Comparison of ENCODE assay signal across 8 cellular contexts in the genomic region with DNA sequence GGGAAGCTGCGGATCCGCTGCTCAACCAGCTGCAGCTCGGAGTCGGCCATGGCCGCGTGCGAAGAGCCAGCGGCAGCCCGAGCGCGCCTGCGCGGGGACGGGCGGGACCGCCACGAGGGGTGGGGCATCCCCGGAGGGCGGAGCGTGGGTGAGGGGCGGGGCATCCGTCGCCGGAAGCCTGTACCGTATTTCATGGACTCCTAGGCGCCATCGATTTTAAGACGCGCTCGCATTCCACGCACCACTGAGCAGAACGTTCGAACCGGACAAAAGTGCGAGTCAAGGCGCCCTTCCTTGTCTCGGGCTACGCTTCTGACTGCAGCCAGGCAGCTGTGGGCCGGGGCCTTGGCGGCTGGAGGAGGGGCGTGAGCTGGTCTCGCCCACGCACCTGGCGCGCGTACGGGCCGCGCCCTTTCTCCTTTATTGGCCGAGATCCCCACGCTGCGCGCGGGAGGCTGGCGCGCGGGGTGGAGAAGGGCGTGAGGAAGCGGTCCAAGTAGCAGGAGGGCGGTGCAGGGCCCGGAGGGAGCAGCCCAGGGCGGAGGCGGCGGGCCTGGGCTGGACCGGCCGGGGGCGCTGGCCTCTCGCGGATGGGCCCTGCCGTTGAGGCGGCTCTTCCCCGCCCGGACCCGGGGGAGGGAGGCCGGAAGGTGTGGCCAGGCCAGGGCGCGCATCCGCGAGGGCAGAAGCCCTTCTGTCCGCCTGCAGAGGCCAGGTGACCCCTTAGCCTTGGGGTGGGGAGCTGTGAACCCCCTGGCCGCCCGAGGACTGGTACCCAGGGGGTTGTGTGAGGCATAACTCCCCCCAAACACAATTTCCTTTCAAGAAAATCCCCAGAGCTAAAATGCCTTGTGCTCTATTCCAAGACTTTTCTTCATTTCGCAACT. TPM values are rescaled to one million over a fixed set of nuclear protein-coding genes. Genes with fewer than 3 reads are reported as not detected.
A peak's percentile ranks its signal among the peaks of the same experiment; 100 is the strongest.
DNase-seq lines count a peak whose midpoint lies in the region; ATAC-seq and TF ChIP-seq lines count a peak whose summit lies in the region.

Gene APRT (minus strand): TSS at position 79 of the 887 bp plus-strand sequence. CDS start 29 bp downstream, at position 50.

- H3K36me3 Mint-ChIP-seq in CD14-positive monocyte: peaks cover 19 to 30% of the 10 kb centered on the region in 2 donors

- peaks cover 3 to 24% (median 13%) of the 10 kb centered on the region in 4 donors for H3K4me1 ChIP-seq in liver (ENCODE audit: control insufficient read depth in 4 of 4, insufficient read depth in 4 of 4, low read length in 3 of 4)

- peaks cover 28% of the 10 kb centered on the region for H3K4me1 Mint-ChIP-seq in CD14-positive monocyte

- H3K27me3 Mint-ChIP-seq in CD14-positive monocyte (ENCODE audit: low read depth in 3 of 3): peaks cover 0 to 2% (median 0%) of the 10 kb centered on the region in 3 donors

- peak within 1 kb of the TSS in 1 of 2 donors; percentile 73 for H3K9ac ChIP-seq in liver (ENCODE audit: low read depth in 1 of 2, low read length in 2 of 2)

- peaks cover 0 to 8% (median 3%) of the 10 kb centered on the region in 4 donors for H3K36me3 ChIP-seq in liver (ENCODE audit: control insufficient read depth in 4 of 4, insufficient read depth in 3 of 4, low read depth in 1 of 4, low read length in 3 of 4)

- peak within 1 kb of the TSS; percentile 72 to 84 (median 83) for H3K4me3 ChIP-seq in liver (ENCODE audit: low read depth in 1 of 3, low read length in 3 of 3)

- TF ChIP-seq CTCF in CD14-positive monocyte (IDR thresholded peaks at IDR 0.05) (peak; percentile 38), liver (IDR thresholded peaks at IDR 0.05; ENCODE audit: low read depth, low read length, missing input control) (peak; percentile 24)

- peak within 1 kb of the TSS; percentile 73 to 74 for H3K27ac ChIP-seq in liver (ENCODE audit: low read depth in 1 of 2, low read length in 2 of 2)

- no peaks in the 10 kb centered on the region for H3K27me3 ChIP-seq in liver (ENCODE audit: control insufficient read depth in 4 of 4, insufficient read depth in 4 of 4, low read length in 3 of 4)

- peak within 1 kb of the TSS; percentile 73 to 92 (median 91) for H3K27ac Mint-ChIP-seq in CD14-positive monocyte

- intact Hi-C loops in CD14-positive monocyte (cut with micrococcal nuclease): loop anchor here (1.0 to 10.0 kb wide), 3 partner anchors 9 to 403 kb away; partner anchors contain the start of genes CDT1 (in 1 of the 2), GALNS (in 1 of the 2), TRAPPC2L (in 1 of the 2) and ZNF778 (in 1 of the 2)

- peak; percentile 89 for DNase-seq in CD14-positive monocyte (ENCODE audit: low spot score)
- DNase-seq in NCI-H748 (lab: John Stamatoyannopoulos, UW; ENCODE audit: unreplicated experiment): peak; percentile 86
- DNase-seq in activated CD4-positive, alpha-beta T cell treated with anti-CD3 and anti-CD28 coated beads, Interleukin-2, amount 50 U/mL, for 4 hours: peak; percentile 95 to 97
- DNase-seq in dermis blood vessel endothelial cell: peak; percentile 95
- DNase-seq in stimulated activated CD4-positive, alpha-beta T cell treated with anti-CD3 and anti-CD28 coated beads, Interleukin-4, amount 100 ng/mL, for 1 hour: peak; percentile 98

- H3K4me3 Mint-ChIP-seq in CD14-positive monocyte: peak within 1 kb of the TSS; percentile 82 to 91

- TF ChIP-seq RAD21 in liver (IDR thresholded peaks at IDR 0.05): no peak

- no peaks in the 10 kb centered on the region for H3K9me3 Mint-ChIP-seq in CD14-positive monocyte

- no peaks in the 10 kb centered on the region for H3K9me3 ChIP-seq in liver (ENCODE audit: control insufficient read depth in 4 of 4, low read length in 3 of 4)

- ATAC-seq in GM19395 (IDR thresholded peaks at IDR 0.05; ENCODE audit: unreplicated experiment): peak; percentile 69
- ATAC-seq in HG03558 (IDR thresholded peaks at IDR 0.05; ENCODE audit: extremely low read depth, unreplicated experiment): peak; percentile 42

- WGBS in liver: 1% methylated on average over 83 of the region's 83 CpGs

TF ChIP-seq in liver, 16 proteins besides CTCF, POLR2A, EP300 and RAD21:
- TF ChIP-seq, protein P1, sequence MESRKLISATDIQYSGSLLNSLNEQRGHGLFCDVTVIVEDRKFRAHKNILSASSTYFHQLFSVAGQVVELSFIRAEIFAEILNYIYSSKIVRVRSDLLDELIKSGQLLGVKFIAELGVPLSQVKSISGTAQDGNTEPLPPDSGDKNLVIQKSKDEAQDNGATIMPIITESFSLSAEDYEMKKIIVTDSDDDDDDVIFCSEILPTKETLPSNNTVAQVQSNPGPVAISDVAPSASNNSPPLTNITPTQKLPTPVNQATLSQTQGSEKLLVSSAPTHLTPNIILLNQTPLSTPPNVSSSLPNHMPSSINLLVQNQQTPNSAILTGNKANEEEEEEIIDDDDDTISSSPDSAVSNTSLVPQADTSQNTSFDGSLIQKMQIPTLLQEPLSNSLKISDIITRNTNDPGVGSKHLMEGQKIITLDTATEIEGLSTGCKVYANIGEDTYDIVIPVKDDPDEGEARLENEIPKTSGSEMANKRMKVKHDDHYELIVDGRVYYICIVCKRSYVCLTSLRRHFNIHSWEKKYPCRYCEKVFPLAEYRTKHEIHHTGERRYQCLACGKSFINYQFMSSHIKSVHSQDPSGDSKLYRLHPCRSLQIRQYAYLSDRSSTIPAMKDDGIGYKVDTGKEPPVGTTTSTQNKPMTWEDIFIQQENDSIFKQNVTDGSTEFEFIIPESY (IDR thresholded peaks at IDR 0.05): no peak
- TF ChIP-seq FOXA1 (IDR thresholded peaks at IDR 0.05) (no peak), SP1 (IDR thresholded peaks at IDR 0.05) (peak; percentile 55), NR2F2 (IDR thresholded peaks at IDR 0.05) (peak; percentile 24), RXRA (IDR thresholded peaks at IDR 0.05) (no peak), TAF1 (conservative IDR thresholded peaks at IDR 0.05) (no peak), YY1 (IDR thresholded peaks at IDR 0.05) (peak; percentile 67), REST (IDR thresholded peaks at IDR 0.05) (no peak), ATF3 (IDR thresholded peaks at IDR 0.05) (no peak), EGR1 (IDR thresholded peaks at IDR 0.05; ENCODE audit: low read depth in 2 of 2) (peak; percentile 93), JUND (IDR thresholded peaks at IDR 0.05) (no peak)
- TF ChIP-seq, protein P2, sequence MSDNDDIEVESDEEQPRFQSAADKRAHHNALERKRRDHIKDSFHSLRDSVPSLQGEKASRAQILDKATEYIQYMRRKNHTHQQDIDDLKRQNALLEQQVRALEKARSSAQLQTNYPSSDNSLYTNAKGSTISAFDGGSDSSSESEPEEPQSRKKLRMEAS (IDR thresholded peaks at IDR 0.05): no peak

RNA-seq across cellular contexts. Expression of gene APRT, which starts in this region (rescaled TPM):
- polyA plus RNA-seq in CD14-positive monocyte (100 to 1,000 TPM; 233 to 307 TPM), liver (100 to 1,000 TPM; 153 to 160 TPM)
- total RNA-seq in dermis blood vessel endothelial cell (100 and 138 TPM in 2 replicates), liver (10 to 100 TPM; 27.9 to 35.5 TPM)

Comparison
In these comparisons a context has a peak if more than half of its experiments do, and no peak if none do; other contexts are left out.
1. Peak in every context shown above with its lines: DNase-seq, ATAC-seq, H3K4me3 ChIP-seq and H3K27ac ChIP-seq.